Comparison of ENCODE assay signal across 8 cellular contexts in the genomic region with DNA sequence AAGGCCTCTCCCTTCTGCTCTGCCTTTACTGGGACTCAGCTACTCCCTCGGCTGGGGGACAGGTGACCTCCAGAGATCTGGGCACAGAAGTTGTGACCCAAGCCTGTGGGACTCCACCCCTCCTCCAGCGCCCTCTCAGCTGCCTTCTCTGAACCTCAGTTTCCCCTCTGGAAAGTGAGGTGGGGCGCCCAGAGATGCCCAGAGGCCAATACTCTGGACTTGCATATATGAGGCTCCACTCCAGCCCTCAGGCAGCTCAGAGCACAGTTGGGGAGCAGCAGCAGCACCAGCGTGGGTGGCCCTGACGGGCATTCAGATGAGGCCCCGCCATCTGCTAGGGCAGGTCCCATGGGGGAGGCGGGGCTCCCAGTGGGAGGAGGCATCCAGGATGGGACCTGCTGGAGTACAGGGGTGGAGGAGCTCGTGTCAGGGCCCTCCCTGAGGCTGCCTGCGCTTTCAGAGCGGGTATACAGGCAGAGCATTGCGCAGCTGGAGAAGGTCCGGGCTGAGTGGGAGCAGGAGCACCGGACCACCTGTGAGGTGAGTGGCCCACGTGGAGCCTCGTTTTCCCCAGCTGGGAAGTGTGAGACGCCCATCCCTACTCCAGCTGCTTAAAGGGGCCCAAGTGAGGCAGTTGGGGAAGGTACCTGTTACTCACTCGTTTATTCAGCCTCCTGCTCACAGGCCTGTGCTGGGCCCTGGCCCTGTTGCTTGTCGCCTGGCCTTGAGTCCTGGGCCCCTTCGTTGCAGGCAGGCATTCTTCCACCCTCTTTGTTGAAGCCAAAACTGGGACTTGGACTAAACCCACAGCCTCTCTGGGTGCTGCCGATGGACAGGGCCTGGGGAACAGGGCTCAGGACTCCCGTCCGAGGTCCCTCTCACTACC. TPM values are rescaled to one million over a fixed set of nuclear protein-coding genes. Genes with fewer than 3 reads are reported as not detected.
DNase-seq lines count a peak whose midpoint lies in the region; ATAC-seq and TF ChIP-seq lines count a peak whose summit lies in the region.
"Had no signal": no experiment of that assay in that cellular context is flagged by ENCODE, and none has a peak within 500 bp of the region (broad histone marks: within the 10 kb centered on the region; RNA-seq: fewer than 3 reads in every experiment).

No MANE protein-coding gene starts in this region.

- H3K4me1 Mint-ChIP-seq in H9: peaks cover 13 to 31% of the 10 kb centered on the region in 2 experiments

- no peak for TF ChIP-seq CTCF in H9 (conservative IDR thresholded peaks at IDR 0.05)
- no peak for TF ChIP-seq CTCF in heart left ventricle (IDR thresholded peaks at IDR 0.05)

- no peak overlapping the region for H2BK120ac ChIP-seq in H9 (ENCODE audit: low read depth, low read length, poor library complexity, severe bottlenecking)

- no peak overlapping the region for H2AK5ac ChIP-seq in H9 (ENCODE audit: insufficient read length, low read length)

- H3K4me1 ChIP-seq in H9 (ENCODE audit: insufficient read depth, low read length) (no peaks in the 10 kb centered on the region), heart left ventricle (peaks cover 0 to 23% (median 6%) of the 10 kb centered on the region in 12 donors)

- no peak overlapping the region for H3K4me3 Mint-ChIP-seq in H9

- H3K27ac ChIP-seq in H9 (ENCODE audit: insufficient read length, low read depth, low read length) (no peak overlapping the region), heart left ventricle (no peak overlapping the region)

- H3K4me2 ChIP-seq in H9 (ENCODE audit: insufficient read depth, insufficient read length, low read length): no peak overlapping the region

- H3K9me3 ChIP-seq in H9 (ENCODE audit: control insufficient read depth, low read depth, low read length): no peaks in the 10 kb centered on the region
- H3K9me3 ChIP-seq in heart left ventricle: no peaks in the 10 kb centered on the region

- H2BK5ac ChIP-seq in H9 (ENCODE audit: insufficient read length, low read length): no peak overlapping the region

- no peak overlapping the region for H3K27ac Mint-ChIP-seq in H9

- no peak overlapping the region for H2AFZ ChIP-seq in H9 (ENCODE audit: low read length)

- no peaks in the 10 kb centered on the region for H3K23me2 ChIP-seq in H9 (ENCODE audit: insufficient read length, low read depth, low read length, poor library complexity, severe bottlenecking)

- no peaks in the 10 kb centered on the region for H3K79me1 ChIP-seq in H9 (ENCODE audit: insufficient read depth, low read depth, low read length, poor library complexity, severe bottlenecking)

- no peak overlapping the region for H2BK20ac ChIP-seq in H9 (ENCODE audit: low read depth, low read length, poor library complexity, severe bottlenecking)

- no peak overlapping the region for H3K18ac ChIP-seq in H9 (ENCODE audit: insufficient read length, low read depth, low read length)

- no peak for ATAC-seq in heart left ventricle

- no peak overlapping the region for H3K4ac ChIP-seq in H9 (ENCODE audit: low read depth, low read length)

- H3K27me3 ChIP-seq in H9 (ENCODE audit: insufficient read depth, low read length) (no peaks in the 10 kb centered on the region), heart left ventricle (peaks cover 0 to 7% (median 0%) of the 10 kb centered on the region in 9 donors)

- no peak overlapping the region for H3K4me3 ChIP-seq in heart left ventricle
- H3K4me3 ChIP-seq: lung had no signal

- no peaks in the 10 kb centered on the region for H4K20me1 ChIP-seq in H9 (ENCODE audit: control insufficient read depth, insufficient read depth, insufficient read length)

- no peak overlapping the region for H3K9ac ChIP-seq in H9 (ENCODE audit: extremely low read depth, insufficient read length, low read length)

- no peak overlapping the region for H3K23ac ChIP-seq in H9 (ENCODE audit: insufficient read length, low read depth, low read length)

- H3K36me3 Mint-ChIP-seq in H9 (ENCODE audit: insufficient read depth in 1 of 3, low read depth in 3 of 3): no peaks in the 10 kb centered on the region

- H3K14ac ChIP-seq in H9 (ENCODE audit: insufficient read depth, low read length): no peak overlapping the region

- peaks cover 4% of the 10 kb centered on the region for H3K27me3 Mint-ChIP-seq in H9 (ENCODE audit: low read depth)

- CTCF ChIA-PET in HEK293T (lab: Yijun Ruan, JAX): interaction anchor here (1.0 kb wide), 1 partner anchor 513 kb away, joined by 3 read pairs; no protein-coding TSS in a partner anchor

- peaks cover 0 to 49% (median 0%) of the 10 kb centered on the region in 9 donors for H3K36me3 ChIP-seq in heart left ventricle

- H4K8ac ChIP-seq in H9 (replicated peaks; ENCODE audit: insufficient read length, low read depth, low read length): no peak overlapping the region

- POLR2A ChIA-PET in HEK293T (lab: Yijun Ruan, JAX): no interaction called here

- H3K9me3 Mint-ChIP-seq in H9: no peaks in the 10 kb centered on the region

- H2BK12ac ChIP-seq in H9 (ENCODE audit: insufficient read length, low read depth, low read length): no peak overlapping the region

- H3K56ac ChIP-seq in H9 (ENCODE audit: insufficient read length, low read depth, low read length): no peak overlapping the region

- H4K91ac ChIP-seq in H9 (ENCODE audit: insufficient read length, low read depth, low read length): no peak overlapping the region

- H3T11ph ChIP-seq in H9 (ENCODE audit: low read length): no peak overlapping the region

- H2BK15ac ChIP-seq in H9 (ENCODE audit: low read depth, low read length): no peak overlapping the region

- intact Hi-C loops in heart left ventricle (cut with DNase I): no loop called here

- DNase-seq in H9: peak; percentile 50
- DNase-seq in SK-N-DZ (ENCODE audit: low spot score): peak; percentile 68
- peak; percentile 5 to 60 (median 23) for DNase-seq in heart left ventricle
- peak; percentile 1 for DNase-seq in stimulated activated CD4-positive, alpha-beta T cell treated with anti-CD3 and anti-CD28 coated beads, Interleukin-4, amount 100 ng/mL, for 1 hour
- no peak for DNase-seq in HEK293T (ENCODE audit: extremely low spot score)
- no peak for DNase-seq in SHP77 (lab: John Stamatoyannopoulos, UW)
- DNase-seq in AG08396 (ENCODE audit: low spot score): no peak

- no peak overlapping the region for H4K5ac ChIP-seq in H9 (ENCODE audit: insufficient read length, low read depth, low read length)

- TF ChIP-seq POLR2A in heart left ventricle (IDR thresholded peaks at IDR 0.05): no peak

- no peaks in the 10 kb centered on the region for H3K79me2 ChIP-seq in H9 (ENCODE audit: insufficient read depth, low read length)

- no CpG with 5 or more reads among the region's 22 CpGs for WGBS in H9 (ENCODE audit: extremely low coverage, insufficient read length, low lambda C conversion rate)
- WGBS in heart left ventricle, 4 donors: 78 to 86% (median 85%) methylated on average over 10 to 22 of the region's 22 CpGs

TF ChIP-seq in HEK293T, 16 proteins besides CTCF, POLR2A, EP300 and RAD21:
- TF ChIP-seq, protein P1, sequence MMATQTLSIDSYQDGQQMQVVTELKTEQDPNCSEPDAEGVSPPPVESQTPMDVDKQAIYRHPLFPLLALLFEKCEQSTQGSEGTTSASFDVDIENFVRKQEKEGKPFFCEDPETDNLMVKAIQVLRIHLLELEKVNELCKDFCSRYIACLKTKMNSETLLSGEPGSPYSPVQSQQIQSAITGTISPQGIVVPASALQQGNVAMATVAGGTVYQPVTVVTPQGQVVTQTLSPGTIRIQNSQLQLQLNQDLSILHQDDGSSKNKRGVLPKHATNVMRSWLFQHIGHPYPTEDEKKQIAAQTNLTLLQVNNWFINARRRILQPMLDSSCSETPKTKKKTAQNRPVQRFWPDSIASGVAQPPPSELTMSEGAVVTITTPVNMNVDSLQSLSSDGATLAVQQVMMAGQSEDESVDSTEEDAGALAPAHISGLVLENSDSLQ (IDR thresholded peaks at IDR 0.05): no peak
- TF ChIP-seq TARDBP (IDR thresholded peaks at IDR 0.05): no peak

RNA-seq across cellular contexts. Expression of a gene that starts 35.4 kb away (rescaled TPM):
- total RNA-seq in H9 (2021) (1.1 and 1.8 TPM in 2 replicates), heart left ventricle (10 to 100 TPM in 2 of 9 donors, 1 to 10 TPM in 7; 1.3 to 17.2 (median 2.9) TPM)
- 1.4 and 1.8 TPM in 2 replicates for polyA plus RNA-seq in SK-N-DZ (2014; cell fraction: cytosol; rRNA removed)
- 8.8 and 9.9 TPM in 2 replicates for polyA plus RNA-seq in SK-N-DZ (2014; cell fraction: nucleus; rRNA removed)
- 1 to 10 TPM; 2.9 to 3.2 TPM for polyA plus RNA-seq in heart left ventricle

RNA-seq across cellular contexts. Expression of a gene that starts 40.6 kb away (rescaled TPM):
- total RNA-seq in H9 (2021): 117 and 124 TPM in 2 replicates
- 484 and 540 TPM in 2 replicates for polyA plus RNA-seq in SK-N-DZ (2014; cell fraction: cytosol; rRNA removed)
- 162 and 186 TPM in 2 replicates for polyA plus RNA-seq in SK-N-DZ (2014; cell fraction: nucleus; rRNA removed)
- total RNA-seq in heart left ventricle: 100 to 1,000 TPM in 8 of 9 donors, 10 to 100 TPM in 1; 90.4 to 218 (median 133) TPM
- 100 to 1,000 TPM in 1 of 2 donors, 10 to 100 TPM in 1; 58.1 to 247 TPM for polyA plus RNA-seq in heart left ventricle

Comparison
In these comparisons a context has a peak if more than half of its experiments do, and no peak if none do; other contexts are left out.
1. DNase-seq: peak in H9 (single experiment), SK-N-DZ (single experiment), heart left ventricle (5 of 5) and stimulated activated CD4-positive, alpha-beta T cell treated with anti-CD3 and anti-CD28 coated beads, Interleukin-4, amount 100 ng/mL, for 1 hour (single experiment); none in HEK293T (single experiment), SHP77 (0 of 2) and AG08396 (single experiment).